27 cellular contexts compared by ENCODE assay signal in genomic region chr3:179660872-179661271, GRCh38.
"Had no signal": no experiment of that assay in that cellular context is flagged by ENCODE, and none has a peak within 500 bp of the region (broad histone marks: within the 10 kb centered on the region; RNA-seq: fewer than 3 reads in every experiment).

No MANE protein-coding gene starts in this region.

- DNase-seq: activated CD4-positive, alpha-beta memory T cell treated with anti-CD3 and anti-CD28 coated beads for 36 hours; activated CD4-positive, alpha-beta T cell treated with anti-CD3 and anti-CD28 coated beads, Interleukin-2, amount 10 ng/mL, durations not matched to agents 24 days and 14 days; activated CD8-positive, alpha-beta memory T cell treated with anti-CD3 and anti-CD28 coated beads, Interleukin-2, amount 50 U/mL, for 4 hours; activated effector memory CD4-positive, alpha-beta T cell treated with anti-CD3 and anti-CD28 coated beads, Interleukin-2, amount 50 U/mL, for 16 hours; activated naive CD4-positive, alpha-beta T cell treated with anti-CD3 and anti-CD28 coated beads, Interleukin-2, amount 10 ng/mL, durations not matched to agents 7 days and 5 days; activated naive CD8-positive, alpha-beta T cell treated with anti-CD3 and anti-CD28 coated beads, Interleukin-2, amount 10 ng/mL, durations not matched to agents 7 days and 5 days; activated T-cell treated with anti-CD3 and anti-CD28 coated beads, Interleukin-2, amount 50 U/mL, for 1 hour; amniotic stem cell; central memory CD4-positive, alpha-beta T cell; endodermal cell; islet precursor cell; left ventricle myocardium superior; retina; stimulated activated CD4-positive, alpha-beta T cell treated with anti-CD3 and anti-CD28 coated beads, Interleukin-15, amount 100 ng/mL, for 24 hours; stimulated activated CD4-positive, alpha-beta T cell treated with anti-CD3 and anti-CD28 coated beads, Interleukin-2, amount 100 ng/mL, for 24 hours; stimulated activated naive B cell treated with anti-CD40 and anti-IgM and Interleukin-4, amounts not matched to agents 10 μg/mL and 1 μg/mL and 100 μg/mL, for 72 hours; stomach; T-helper 17 cell; T1000; tibial artery; upper lobe of right lung; WERI-Rb-1 had no signal

- H3K9me3 ChIP-seq: esophagus muscularis mucosa, neutrophil, stomach, suprapubic skin, tibial artery, upper lobe of right lung had no signal

- H3K4me3 ChIP-seq: esophagus muscularis mucosa, hepatocyte, stomach, suprapubic skin, tibial artery, upper lobe of right lung had no signal

- H3K4me2 ChIP-seq: hepatocyte had no signal

- H3K27ac ChIP-seq: esophagus muscularis mucosa, hepatocyte, neutrophil, stomach, suprapubic skin, tibial artery, upper lobe of right lung, WERI-Rb-1 had no signal

- H2AFZ ChIP-seq: hepatocyte had no signal

- H3K36me3 ChIP-seq: esophagus muscularis mucosa, neutrophil, stomach, suprapubic skin, tibial artery, upper lobe of right lung had no signal

- ATAC-seq: activated CD4-positive, CD25-positive, alpha-beta regulatory T cell treated with anti-CD3 and anti-CD28 coated beads, Interleukin-2, amount 50 U/mL, for 24 hours; left ventricle myocardium superior; stimulated activated naive B cell treated with anti-CD40 and anti-IgM and Interleukin-4, amounts not matched to agents 10 μg/mL and 1 μg/mL and 100 μg/mL, for 72 hours; T-helper 17 cell; upper lobe of right lung had no signal

- H3K4me1 ChIP-seq: suprapubic skin had no signal

- H3K27me3 ChIP-seq: esophagus muscularis mucosa, hepatocyte, stomach, suprapubic skin, tibial artery, upper lobe of right lung had no signal
